8 cellular contexts compared by ENCODE assay signal in genomic region chr2:11465485-11466306, GRCh38. TPM values are rescaled to one million over a fixed set of nuclear protein-coding genes. Genes with fewer than 3 reads are reported as not detected.
DNase-seq lines count a peak whose midpoint lies in the region; ATAC-seq, FAIRE-seq and TF ChIP-seq lines count a peak whose summit lies in the region.

A gene with protein sequence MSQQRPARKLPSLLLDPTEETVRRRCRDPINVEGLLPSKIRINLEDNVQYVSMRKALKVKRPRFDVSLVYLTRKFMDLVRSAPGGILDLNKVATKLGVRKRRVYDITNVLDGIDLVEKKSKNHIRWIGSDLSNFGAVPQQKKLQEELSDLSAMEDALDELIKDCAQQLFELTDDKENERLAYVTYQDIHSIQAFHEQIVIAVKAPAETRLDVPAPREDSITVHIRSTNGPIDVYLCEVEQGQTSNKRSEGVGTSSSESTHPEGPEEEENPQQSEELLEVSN (minus strand): TSS chr2:11466161. CDS start chr2:11465879, 282 bp downstream.

- H3K79me2 ChIP-seq in PC-9 (ENCODE audit: low read depth), result peaks cover 50% of the 10 kb centered on the region

- CTCF ChIA-PET in PC-9 (lab: Charles Lee), result interaction anchor here (1.1 to 1.3 kb wide), 2 partner anchors 116 to 119 kb away, joined by 3 to 13 read pairs; no protein-coding TSS in a partner anchor

- peak within 1 kb of the TSS; percentile 69 for H3K27ac ChIP-seq in PC-9

- H4K20me1 ChIP-seq in PC-9 (ENCODE audit: insufficient read depth), result peaks cover 44% of the 10 kb centered on the region

- H3F3A ChIP-seq in PC-9 (ENCODE audit: insufficient read depth, low read depth), result no peaks in the 10 kb centered on the region

- no peak for FAIRE-seq in D721Med (lab: Jason Lieb, UNC)

- intact Hi-C loops in PC-9 (cut with micrococcal nuclease; ENCODE audit: unreplicated experiment), result no loop called here

- POLR2A ChIA-PET in PC-9 (lab: Charles Lee; ENCODE audit: unreplicated experiment), result no interaction called here

- H3K9me2 ChIP-seq in PC-9 (ENCODE audit: insufficient read depth), result no peaks in the 10 kb centered on the region

- H2AFZ ChIP-seq in PC-9, result peak within 1 kb of the TSS; percentile 88

- H3K27me3 ChIP-seq in PC-9 (ENCODE audit: insufficient read depth, low read depth), result no peaks in the 10 kb centered on the region

- H3K4me1 ChIP-seq in PC-9 (replicated peaks; ENCODE audit: insufficient read depth), result peaks cover 23% of the 10 kb centered on the region

- H3K4me2 ChIP-seq in PC-9, result peak within 1 kb of the TSS; percentile 100

- DNase-seq in D721Med (ENCODE audit: insufficient read length, low spot score) (peak; percentile 84), KBM-7 (peak; percentile 95), PC-9 (peak; percentile 80 to 94), activated T-cell treated with anti-CD3 and anti-CD28 coated beads for 48 hours (ENCODE audit: low read depth) (peak; percentile 89), epithelial cell of esophagus (ENCODE audit: low read depth) (peak; percentile 94), mucosa of gallbladder (ENCODE audit: low spot score) (peak; percentile 92)
- peak; percentile 79 for DNase-seq in stimulated activated CD8-positive, alpha-beta memory T cell treated with anti-CD3 and anti-CD28 coated beads, Interleukin-4, amount 100 ng/mL, for 24 hours (ENCODE audit: low read depth)

- TF ChIP-seq CTCF in D721Med (IDR thresholded peaks at IDR 0.05; ENCODE audit: insufficient read depth, missing control alignments), result no peak
- no peak for TF ChIP-seq CTCF in PC-9 (conservative IDR thresholded peaks at IDR 0.05)
- no peak for TF ChIP-seq CTCF in epithelial cell of esophagus (IDR thresholded peaks at IDR 0.05; ENCODE audit: insufficient read depth, low read depth, low read length, missing control alignments)

- H3K9me3 ChIP-seq in PC-9 (ENCODE audit: insufficient read depth, low read depth), result no peaks in the 10 kb centered on the region

- no TSS peak for BruUV-seq in PC-9 (replicated peaks; lab: Mats Ljungman, UMichigan)

- peak within 1 kb of the TSS; percentile 60 for H3K4me3 ChIP-seq in PC-9
- H3K4me3 ChIP-seq in epithelial cell of esophagus (ENCODE audit: low read length), result peak within 1 kb of the TSS; percentile 81

- peaks cover 20% of the 10 kb centered on the region for H3K36me3 ChIP-seq in PC-9 (ENCODE audit: low read depth)

- ATAC-seq in GM21529 (IDR thresholded peaks at IDR 0.05; ENCODE audit: unreplicated experiment), result peak; percentile 61

- in situ Hi-C loops in KBM-7 (cut with MboI; ENCODE audit: low pct_unique_long_range_greater_than_20kb, low sequenced_read_pairs), result no loop called here

RNA-seq across cellular contexts. Expression of the gene that starts here (rescaled TPM):
- 13.4 and 15.2 TPM in 2 replicates for total RNA-seq in PC-9 (2021)
- total RNA-seq in mucosa of gallbladder, result 9.0 TPM

Comparison
In these comparisons a context has a peak if more than half of its experiments do, and no peak if none do; other contexts are left out.
1. Peak in every context shown above with its lines: DNase-seq, ATAC-seq, H3K4me3 ChIP-seq and H3K27ac ChIP-seq.